In the genomic region with DNA sequence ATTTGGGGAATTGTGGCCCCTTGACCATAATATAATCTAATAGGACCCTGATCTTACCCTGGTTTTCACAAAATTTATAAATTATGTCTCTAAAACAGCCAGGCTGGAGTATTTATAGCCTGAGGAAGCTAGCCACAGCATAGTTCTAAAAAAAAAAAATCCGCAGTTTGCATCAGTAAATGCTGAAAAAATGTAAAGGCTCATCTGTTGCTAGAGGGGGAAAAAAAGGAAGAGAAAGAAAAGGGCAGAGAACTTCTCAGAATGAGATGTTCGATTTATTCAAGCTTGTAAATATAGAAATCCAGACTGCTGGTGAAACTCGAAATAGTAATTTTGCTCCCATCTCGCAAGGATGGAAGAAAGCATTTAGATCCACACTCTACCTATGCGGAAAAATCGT, we compare ENCODE assay signal across 19 cellular contexts.
DNase-seq lines count a peak whose midpoint lies in the region; ATAC-seq and TF ChIP-seq lines count a peak whose summit lies in the region.
"Had no signal": no experiment of that assay in that cellular context is flagged by ENCODE, and none has a peak within 500 bp of the region (broad histone marks: within the 10 kb centered on the region; RNA-seq: fewer than 3 reads in every experiment).

No MANE protein-coding gene starts in this region.

- peak overlapping the region; percentile 12 for H3K27ac Mint-ChIP-seq in activated naive CD4-positive, alpha-beta T cell treated with anti-CD3 and anti-CD28 coated beads for 36 hours
- no peak overlapping the region for H3K27ac Mint-ChIP-seq in activated naive CD4-positive, alpha-beta T cell treated with anti-CD3 and anti-CD28 coated beads, Interleukin-2, amount 50 U/mL, for 72 hours
- H3K27ac Mint-ChIP-seq: B cell, GM23338, H9 had no signal

- 95% methylated on average over 6 of the region's 6 CpGs for WGBS in hepatocyte (ENCODE audit: low lambda C conversion rate, missing lambda C conversion rate)

- peak overlapping the region; percentile 15 for H3K4me3 ChIP-seq in neural cell (ENCODE audit: low read length)
- no peak overlapping the region for H3K4me3 ChIP-seq in hepatocyte
- H3K4me3 ChIP-seq: GM23338 had no signal

- CTCF ChIA-PET in activated naive CD4-positive, alpha-beta T cell treated with anti-CD3 and anti-CD28 coated beads for 36 hours (lab: Charles Lee) = no interaction called here

- no peak overlapping the region for H3K9ac ChIP-seq in neural cell (ENCODE audit: low read length)

- TF ChIP-seq EP300 in neural cell (conservative IDR thresholded peaks at IDR 0.05; ENCODE audit: poor library complexity, severe bottlenecking) = no peak

- H3K27me3 ChIP-seq in neural cell (ENCODE audit: insufficient read depth, low read depth, low read length) (no peaks in the 10 kb centered on the region), hepatocyte (no peaks in the 10 kb centered on the region)

- H3K9me2 ChIP-seq in neural cell (ENCODE audit: insufficient read depth, low read length) = no peaks in the 10 kb centered on the region
- no peaks in the 10 kb centered on the region for H3K9me2 ChIP-seq in hepatocyte (replicated peaks; ENCODE audit: insufficient read depth)

- H4K20me1 ChIP-seq in neural cell (ENCODE audit: insufficient read depth) (no peaks in the 10 kb centered on the region), hepatocyte (ENCODE audit: insufficient read depth, poor library complexity, severe bottlenecking) (no peaks in the 10 kb centered on the region)

- no peak for ATAC-seq in activated naive CD4-positive, alpha-beta T cell treated with anti-CD3 and anti-CD28 coated beads, Interleukin-2, amount 50 U/mL, for 72 hours
- no peak for ATAC-seq in HG02852 (IDR thresholded peaks at IDR 0.05; ENCODE audit: unreplicated experiment)
- ATAC-seq: GM23338, HCT116 had no signal

- H3K4me1 ChIP-seq in hepatocyte (ENCODE audit: insufficient read depth) = no peaks in the 10 kb centered on the region

- H3K9me3 ChIP-seq in neural cell (ENCODE audit: low read length) (no peaks in the 10 kb centered on the region), hepatocyte (ENCODE audit: low read depth) (no peaks in the 10 kb centered on the region)

- no peaks in the 10 kb centered on the region for H3K79me2 ChIP-seq in neural cell (replicated peaks; ENCODE audit: insufficient read depth, low read length)
- H3K79me2 ChIP-seq in hepatocyte = no peaks in the 10 kb centered on the region

- H3K27ac ChIP-seq in neural cell (ENCODE audit: low read length) = peak overlapping the region; percentile 69
- H3K27ac ChIP-seq in hepatocyte = no peak overlapping the region
- H3K27ac ChIP-seq: 22Rv1 had no signal

- TF ChIP-seq CTCF in neural cell (IDR thresholded peaks at IDR 0.05; ENCODE audit: poor library complexity, severe bottlenecking) (no peak), hepatocyte (IDR thresholded peaks at IDR 0.05; ENCODE audit: poor library complexity) (no peak)

- H2AFZ ChIP-seq in neural cell (ENCODE audit: low read depth, low read length) (no peak overlapping the region), hepatocyte (no peak overlapping the region)
- H2AFZ ChIP-seq: GM23338 had no signal

- no peaks in the 10 kb centered on the region for H3F3A ChIP-seq in neural cell (ENCODE audit: insufficient read depth, low read length, poor library complexity, severe bottlenecking)

- H3K4me1 Mint-ChIP-seq in activated naive CD4-positive, alpha-beta T cell treated with anti-CD3 and anti-CD28 coated beads for 36 hours (ENCODE audit: low read depth) = no peaks in the 10 kb centered on the region
- H3K4me1 Mint-ChIP-seq: B cell; CD4-positive, alpha-beta memory T cell; GM23338; H9 had no signal

- peaks cover 1% of the 10 kb centered on the region for H3K9me3 Mint-ChIP-seq in activated naive CD4-positive, alpha-beta T cell treated with anti-CD3 and anti-CD28 coated beads for 36 hours
- H3K9me3 Mint-ChIP-seq in activated naive CD4-positive, alpha-beta T cell treated with anti-CD3 and anti-CD28 coated beads, Interleukin-2, amount 50 U/mL, for 72 hours = peaks cover 6 to 10% of the 10 kb centered on the region in 2 donors

- no peaks in the 10 kb centered on the region for H3K27me3 Mint-ChIP-seq in activated naive CD4-positive, alpha-beta T cell treated with anti-CD3 and anti-CD28 coated beads for 36 hours (ENCODE audit: low read depth)
- H3K27me3 Mint-ChIP-seq: B cell; CD4-positive, alpha-beta memory T cell had no signal

- H3K36me3 ChIP-seq in neural cell (ENCODE audit: insufficient read depth, low read length) (no peaks in the 10 kb centered on the region), hepatocyte (replicated peaks; ENCODE audit: insufficient read depth, low read depth) (no peaks in the 10 kb centered on the region)

- no peaks in the 10 kb centered on the region for H3K36me3 Mint-ChIP-seq in activated naive CD4-positive, alpha-beta T cell treated with anti-CD3 and anti-CD28 coated beads for 36 hours (ENCODE audit: low read depth)
- H3K36me3 Mint-ChIP-seq in activated naive CD4-positive, alpha-beta T cell treated with anti-CD3 and anti-CD28 coated beads, Interleukin-2, amount 50 U/mL, for 72 hours = peaks cover 0 to 6% of the 10 kb centered on the region in 2 donors
- H3K36me3 Mint-ChIP-seq: CD4-positive, alpha-beta memory T cell had no signal

- DNase-seq in activated naive CD4-positive, alpha-beta T cell treated with anti-CD3 and anti-CD28 coated beads for 36 hours = no peak
- no peak for DNase-seq in activated naive CD4-positive, alpha-beta T cell treated with anti-CD3 and anti-CD28 coated beads, Interleukin-2, amount 50 U/mL, for 72 hours (ENCODE audit: low spot score in 2 of 2)
- DNase-seq in MV-4-11 (lab: John Stamatoyannopoulos, UW) = peak; percentile 60
- DNase-seq in hepatocyte (ENCODE audit: low spot score) = no peak
- DNase-seq in SHP77 (lab: John Stamatoyannopoulos, UW) = no peak
- no peak for DNase-seq in kidney tubule cell (ENCODE audit: low spot score)
- DNase-seq: C1 segment of cervical spinal cord; Calu3; CD4-positive, alpha-beta memory T cell; COR-L47; DMS53; DMS79 treated with DMSO at 0.1 percent for 48 hours; H9 had no signal

- intact Hi-C loops in activated naive CD4-positive, alpha-beta T cell treated with anti-CD3 and anti-CD28 coated beads for 36 hours (cut with micrococcal nuclease) = no loop called here

- TF ChIP-seq RAD21 in neural cell (conservative IDR thresholded peaks at IDR 0.05) = no peak

- H3K4me3 Mint-ChIP-seq in activated naive CD4-positive, alpha-beta T cell treated with anti-CD3 and anti-CD28 coated beads for 36 hours = no peak overlapping the region
- H3K4me3 Mint-ChIP-seq: B cell; CD4-positive, alpha-beta memory T cell; GM23338; H9 had no signal

- H3K4me2 ChIP-seq in neural cell (ENCODE audit: low read length) (peak overlapping the region; percentile 28), hepatocyte (no peak overlapping the region)
- H3K4me2 ChIP-seq: GM23338 had no signal

TF ChIP-seq in neural cell, 6 proteins besides CTCF, POLR2A, EP300 and RAD21:
- TF ChIP-seq TAF1 (IDR thresholded peaks at IDR 0.05; ENCODE audit: low read depth) = no peak
- no peak for TF ChIP-seq POLR2AphosphoS5 (IDR thresholded peaks at IDR 0.05)
- no peak for TF ChIP-seq MXI1 (conservative IDR thresholded peaks at IDR 0.05; ENCODE audit: poor library complexity, severe bottlenecking)
- TF ChIP-seq SMC3 (conservative IDR thresholded peaks at IDR 0.05; ENCODE audit: poor library complexity) = no peak
- no peak for TF ChIP-seq EZH2 (IDR thresholded peaks at IDR 0.05; ENCODE audit: borderline replicate concordance, insufficient read depth, low read length, poor library complexity, severe bottlenecking)
- TF ChIP-seq, protein P1, sequence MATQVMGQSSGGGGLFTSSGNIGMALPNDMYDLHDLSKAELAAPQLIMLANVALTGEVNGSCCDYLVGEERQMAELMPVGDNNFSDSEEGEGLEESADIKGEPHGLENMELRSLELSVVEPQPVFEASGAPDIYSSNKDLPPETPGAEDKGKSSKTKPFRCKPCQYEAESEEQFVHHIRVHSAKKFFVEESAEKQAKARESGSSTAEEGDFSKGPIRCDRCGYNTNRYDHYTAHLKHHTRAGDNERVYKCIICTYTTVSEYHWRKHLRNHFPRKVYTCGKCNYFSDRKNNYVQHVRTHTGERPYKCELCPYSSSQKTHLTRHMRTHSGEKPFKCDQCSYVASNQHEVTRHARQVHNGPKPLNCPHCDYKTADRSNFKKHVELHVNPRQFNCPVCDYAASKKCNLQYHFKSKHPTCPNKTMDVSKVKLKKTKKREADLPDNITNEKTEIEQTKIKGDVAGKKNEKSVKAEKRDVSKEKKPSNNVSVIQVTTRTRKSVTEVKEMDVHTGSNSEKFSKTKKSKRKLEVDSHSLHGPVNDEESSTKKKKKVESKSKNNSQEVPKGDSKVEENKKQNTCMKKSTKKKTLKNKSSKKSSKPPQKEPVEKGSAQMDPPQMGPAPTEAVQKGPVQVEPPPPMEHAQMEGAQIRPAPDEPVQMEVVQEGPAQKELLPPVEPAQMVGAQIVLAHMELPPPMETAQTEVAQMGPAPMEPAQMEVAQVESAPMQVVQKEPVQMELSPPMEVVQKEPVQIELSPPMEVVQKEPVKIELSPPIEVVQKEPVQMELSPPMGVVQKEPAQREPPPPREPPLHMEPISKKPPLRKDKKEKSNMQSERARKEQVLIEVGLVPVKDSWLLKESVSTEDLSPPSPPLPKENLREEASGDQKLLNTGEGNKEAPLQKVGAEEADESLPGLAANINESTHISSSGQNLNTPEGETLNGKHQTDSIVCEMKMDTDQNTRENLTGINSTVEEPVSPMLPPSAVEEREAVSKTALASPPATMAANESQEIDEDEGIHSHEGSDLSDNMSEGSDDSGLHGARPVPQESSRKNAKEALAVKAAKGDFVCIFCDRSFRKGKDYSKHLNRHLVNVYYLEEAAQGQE (IDR thresholded peaks at IDR 0.05; ENCODE audit: borderline replicate concordance) = no peak
